1 cellular context compared by ENCODE assay signal in genomic region chr4:125322363-125322730, GRCh38.
TF ChIP-seq lines count a peak whose summit lies in the region.

No MANE protein-coding gene starts in this region.

TF ChIP-seq in A549, 52 proteins besides CTCF, POLR2A, EP300 and RAD21 (continued from another document):
- no peak for TF ChIP-seq E2F6 (IDR thresholded peaks at IDR 0.05; ENCODE audit: borderline replicate concordance, low read depth)
- no peak for TF ChIP-seq REST (IDR thresholded peaks at IDR 0.05)
- TF ChIP-seq ZC3H11A (IDR thresholded peaks at IDR 0.05): no peak
